ENCODE assay signal across 8 cellular contexts in the genomic region with DNA sequence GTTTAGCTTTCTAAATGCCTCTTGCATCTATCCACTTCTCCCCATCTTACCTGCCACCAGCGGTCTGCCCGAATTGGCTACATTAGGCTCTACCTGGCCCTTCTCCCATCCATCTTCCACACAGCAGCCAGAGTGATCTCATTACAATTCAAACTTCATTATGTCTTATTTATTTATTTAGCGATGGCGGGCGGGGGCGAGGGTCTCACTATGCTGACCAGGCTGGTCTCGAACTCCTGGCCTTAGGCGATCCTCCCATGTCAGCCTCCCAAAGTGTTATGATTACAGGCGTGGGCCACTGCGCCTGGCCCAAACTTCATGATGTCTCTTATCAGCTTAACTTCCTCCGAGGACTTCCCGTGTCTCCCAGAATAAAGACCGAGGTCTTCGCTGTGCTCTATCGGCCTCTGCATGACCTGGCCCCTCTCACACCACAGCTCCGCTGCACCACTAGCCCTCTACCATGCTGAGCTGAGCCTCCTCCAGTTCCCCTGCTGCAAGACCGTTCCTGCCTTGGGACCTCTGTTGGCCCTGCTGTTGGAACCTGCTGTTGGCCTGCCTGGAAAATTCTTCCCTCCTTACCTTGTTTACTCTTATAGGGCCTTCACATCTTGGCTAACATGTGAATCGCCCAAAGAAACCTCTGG. TPM values are rescaled to one million over a fixed set of nuclear protein-coding genes. Genes with fewer than 3 reads are reported as not detected.
DNase-seq lines count a peak whose midpoint lies in the region; ATAC-seq and TF ChIP-seq lines count a peak whose summit lies in the region.

No MANE protein-coding gene starts in this region.

- TF ChIP-seq CTCF in AG09309 (IDR thresholded peaks at IDR 0.05; ENCODE audit: control insufficient read depth, insufficient read depth, low read depth, low read length, missing control alignments) (no peak), GM20000 (IDR thresholded peaks at IDR 0.05; ENCODE audit: extremely low read depth, missing control alignments) (no peak), RWPE1 (conservative IDR thresholded peaks at IDR 0.05; ENCODE audit: low read depth) (no peak), dorsolateral prefrontal cortex (IDR thresholded peaks at IDR 0.05 in 54 of 56, conservative IDR thresholded peaks at IDR 0.05 in 2 of 56; ENCODE audit: low read depth in 1 of 56, partially characterized antibody in 56 of 56) (peak in 1 of 56 donors; percentile 5)

- POLR2A ChIA-PET in RWPE1 (lab: Yijun Ruan, JAX; ENCODE audit: low non-redundant PET), result no interaction called here

- H3K27ac ChIP-seq in RWPE1 (peak overlapping the region; percentile 97), dorsolateral prefrontal cortex (peak overlapping the region in 42 of 59 donors; percentile 20 to 92 (median 80)), muscle layer of colon (ENCODE audit: low read depth, low read length) (peak overlapping the region; percentile 81)

- no peaks in the 10 kb centered on the region for H3K9me3 ChIP-seq in muscle layer of colon (ENCODE audit: low read length)

- peak overlapping the region; percentile 98 for H3K4me3 ChIP-seq in AG09309 (ENCODE audit: control insufficient read depth, low read depth, low read length)
- H3K4me3 ChIP-seq in dorsolateral prefrontal cortex, result peak overlapping the region; percentile 59 to 96 (median 87)
- peak overlapping the region; percentile 74 to 99 for H3K4me3 ChIP-seq in muscle layer of colon (ENCODE audit: low read depth in 1 of 2, low read length in 2 of 2)

- H3K36me3 ChIP-seq in muscle layer of colon (ENCODE audit: insufficient read depth, low read length), result no peaks in the 10 kb centered on the region

- CTCF ChIA-PET in RWPE1 (lab: Yijun Ruan, JAX), result interaction anchor here (0.6 to 0.7 kb wide), 2 partner anchors 42 to 1674 kb away, joined by 3 read pairs; no protein-coding TSS in a partner anchor

- H3K27me3 ChIP-seq in dorsolateral prefrontal cortex (no peaks in the 10 kb centered on the region), muscle layer of colon (ENCODE audit: control insufficient read depth in 1 of 2, insufficient read depth in 2 of 2, low read length in 2 of 2) (no peaks in the 10 kb centered on the region)

- intact Hi-C loops in dorsolateral prefrontal cortex (cut with DNase I), result loop anchor here (5.0 to 10.0 kb wide), 3 partner anchors 125 to 193 kb away; a partner anchor contains a TSS

- no peak for DNase-seq in AG09309 (ENCODE audit: low read depth)
- peak; percentile 49 for DNase-seq in GM20000 (ENCODE audit: low spot score)
- DNase-seq in RWPE1 (ENCODE audit: low spot score), result peak; percentile 13
- no peak for DNase-seq in dorsolateral prefrontal cortex
- no peak for DNase-seq in activated gamma-delta T cell treated with Interleukin-2 at 50 U/mL for 16 hours
- DNase-seq in NCI-H1930 (lab: John Stamatoyannopoulos, UW), result no peak

- peak overlapping the region; percentile 49 for H3K9ac ChIP-seq in muscle layer of colon (ENCODE audit: low read length)

- peaks cover 28% of the 10 kb centered on the region for H3K4me1 ChIP-seq in muscle layer of colon (ENCODE audit: insufficient read depth, low read length)

- no peak for ATAC-seq in HG03457 (IDR thresholded peaks at IDR 0.05; ENCODE audit: unreplicated experiment)

RNA-seq across cellular contexts. Expression of a gene that starts 0.9 kb away (rescaled TPM):
- total RNA-seq in dorsolateral prefrontal cortex, result 100 to 1,000 TPM; 183 to 372 (median 269) TPM

Comparison
In these comparisons a context has a peak if more than half of its experiments do, and no peak if none do; other contexts are left out.
1. DNase-seq: peak in GM20000 (single experiment) and RWPE1 (single experiment); none in AG09309 (single experiment), dorsolateral prefrontal cortex (0 of 10), activated gamma-delta T cell treated with Interleukin-2 at 50 U/mL for 16 hours (single experiment) and NCI-H1930 (0 of 2).
2. Peak in every context shown above with its lines, with median percentiles within 50 percentile points of each other: H3K4me3 ChIP-seq and H3K27ac ChIP-seq.